19 cellular contexts compared by ENCODE assay signal in genomic region chr6:146224449-146224848, GRCh38.
DNase-seq lines count a peak whose midpoint lies in the region; ATAC-seq and TF ChIP-seq lines count a peak whose summit lies in the region.
"Had no signal": no experiment of that assay in that cellular context is flagged by ENCODE, and none has a peak within 500 bp of the region (broad histone marks: within the 10 kb centered on the region; RNA-seq: fewer than 3 reads in every experiment).

No MANE protein-coding gene starts in this region.

- H3K27me3 ChIP-seq in cardiac muscle cell (no peaks in the 10 kb centered on the region), right cardiac atrium (ENCODE audit: control insufficient read depth, insufficient read depth) (no peaks in the 10 kb centered on the region)
- H3K27me3 ChIP-seq: BLaER1 had no signal

- H3K27ac ChIP-seq in cardiac muscle cell, result no peak overlapping the region
- no peak overlapping the region for H3K27ac ChIP-seq in right cardiac atrium (ENCODE audit: low read length)
- H3K27ac ChIP-seq: 22Rv1, BLaER1, C4-2B had no signal

- H3K36me3 ChIP-seq in cardiac muscle cell, result no peaks in the 10 kb centered on the region
- H3K36me3 ChIP-seq: BLaER1, HAP-1 had no signal

- no peak for TF ChIP-seq CTCF in cardiac muscle cell (IDR thresholded peaks at IDR 0.05; ENCODE audit: low read depth, low read length)
- TF ChIP-seq CTCF in fibroblast of pulmonary artery (IDR thresholded peaks at IDR 0.05; ENCODE audit: low read length, missing control alignments), result no peak

- ATAC-seq in right cardiac atrium (no peak), HG02852 (IDR thresholded peaks at IDR 0.05; ENCODE audit: unreplicated experiment) (no peak), HG02885 (IDR thresholded peaks at IDR 0.05; ENCODE audit: poor library complexity, unreplicated experiment) (no peak), GM19324 (IDR thresholded peaks at IDR 0.05; ENCODE audit: low FRiP score, unreplicated experiment) (no peak)
- ATAC-seq: CD8-positive, alpha-beta T cell had no signal

- DNase-seq in cardiac muscle cell (ENCODE audit: low read depth in 1 of 2, low spot score in 1 of 2) (peak; percentile 6 to 21), right cardiac atrium (no peak), fibroblast of pulmonary artery (ENCODE audit: low read depth) (peak; percentile 12), inferior parietal cortex (ENCODE audit: extremely low spot score) (peak; percentile 11), NCI-H1436 (lab: John Stamatoyannopoulos, UW) (no peak)
- DNase-seq: Caco-2; CD4-positive, CD25-positive, alpha-beta regulatory T cell; CD8-positive, alpha-beta T cell; DMS153; DND-41; GOT3; HFFc6 had no signal

- 29% methylated on average over 3 of the region's 3 CpGs for WGBS in right cardiac atrium

- H3K9me3 ChIP-seq in cardiac muscle cell (ENCODE audit: low read depth), result no peaks in the 10 kb centered on the region
- no peaks in the 10 kb centered on the region for H3K9me3 ChIP-seq in right cardiac atrium (ENCODE audit: control insufficient read depth, low read length)
- H3K9me3 ChIP-seq: BLaER1, Caco-2, HAP-1 had no signal

- H3K4me3 ChIP-seq in cardiac muscle cell (no peak overlapping the region), right cardiac atrium (ENCODE audit: low read length) (no peak overlapping the region), fibroblast of pulmonary artery (replicated peaks; ENCODE audit: low read depth, low read length) (no peak overlapping the region)
- H3K4me3 ChIP-seq: BLaER1, HAP-1 had no signal

- intact Hi-C loops in right cardiac atrium (cut with DNase I), result no loop called here

- H3K4me1 ChIP-seq in cardiac muscle cell (ENCODE audit: low read depth) (no peaks in the 10 kb centered on the region), right cardiac atrium (ENCODE audit: control insufficient read depth, insufficient read depth, low read length) (no peaks in the 10 kb centered on the region)
- H3K4me1 ChIP-seq: BLaER1, HAP-1 had no signal

Comparison
In these comparisons a context has a peak if more than half of its experiments do, and no peak if none do; other contexts are left out.
1. DNase-seq: peak in cardiac muscle cell (2 of 2), fibroblast of pulmonary artery (single experiment) and inferior parietal cortex (single experiment); none in right cardiac atrium (0 of 3) and NCI-H1436 (single experiment).